In genomic region chr2:206615417-206616089, GRCh38 we compare ENCODE assay signal across 19 cellular contexts. TPM values are rescaled to one million over a fixed set of nuclear protein-coding genes. Genes with fewer than 3 reads are reported as not detected.
DNase-seq lines count a peak whose midpoint lies in the region; ATAC-seq and TF ChIP-seq lines count a peak whose summit lies in the region.
"Had no signal": no experiment of that assay in that cellular context is flagged by ENCODE, and none has a peak within 500 bp of the region (broad histone marks: within the 10 kb centered on the region; RNA-seq: fewer than 3 reads in every experiment).

No MANE protein-coding gene starts in this region.

- H3K36me3 ChIP-seq in PC-3 (ENCODE audit: low read depth, low read length) (no peaks in the 10 kb centered on the region), endodermal cell (ENCODE audit: control insufficient read depth, insufficient read depth, low read length) (peaks cover 6% of the 10 kb centered on the region), WERI-Rb-1 (no peaks in the 10 kb centered on the region)
- H3K36me3 ChIP-seq: BLaER1 had no signal

- peaks cover 67% of the 10 kb centered on the region for H3K4me1 ChIP-seq in PC-3 (ENCODE audit: insufficient read depth, low read length)
- peaks cover 2% of the 10 kb centered on the region for H3K4me1 ChIP-seq in endodermal cell (ENCODE audit: control insufficient read depth, insufficient read depth, low read length)
- H3K4me1 ChIP-seq: BLaER1 had no signal

- H3K9me3 ChIP-seq in PC-3 (ENCODE audit: low read length) = no peaks in the 10 kb centered on the region
- H3K9me3 ChIP-seq in endodermal cell (ENCODE audit: control insufficient read depth, low read length) = peaks cover 11% of the 10 kb centered on the region
- no peaks in the 10 kb centered on the region for H3K9me3 ChIP-seq in CD4-positive, alpha-beta T cell (ENCODE audit: control insufficient read depth, low read length)
- H3K9me3 ChIP-seq in WERI-Rb-1 (ENCODE audit: severe bottlenecking) = no peaks in the 10 kb centered on the region
- H3K9me3 ChIP-seq: BLaER1 had no signal

- H2AFZ ChIP-seq in PC-3 (ENCODE audit: low read length) = no peak overlapping the region

- peaks cover 6% of the 10 kb centered on the region for H3F3A ChIP-seq in PC-3 (ENCODE audit: low read length, unreplicated experiment)

- peaks cover 6% of the 10 kb centered on the region for H3K9me3 Mint-ChIP-seq in endodermal cell
- no peaks in the 10 kb centered on the region for H3K9me3 Mint-ChIP-seq in CD4-positive, alpha-beta T cell
- H3K9me3 Mint-ChIP-seq in activated T-cell treated with anti-CD3 and anti-CD28 coated beads, Interleukin-2, amount 50 U/mL, for 4 hours = no peaks in the 10 kb centered on the region
- H3K9me3 Mint-ChIP-seq: CD8-positive, alpha-beta memory T cell; IgD-negative memory B cell had no signal

- peaks cover 11% of the 10 kb centered on the region for H3K36me3 Mint-ChIP-seq in endodermal cell (ENCODE audit: low read depth)
- no peaks in the 10 kb centered on the region for H3K36me3 Mint-ChIP-seq in CD4-positive, alpha-beta T cell (ENCODE audit: low read depth)
- no peaks in the 10 kb centered on the region for H3K36me3 Mint-ChIP-seq in activated T-cell treated with anti-CD3 and anti-CD28 coated beads, Interleukin-2, amount 50 U/mL, for 4 hours (ENCODE audit: insufficient read depth)
- H3K36me3 Mint-ChIP-seq: CD8-positive, alpha-beta memory T cell; IgD-negative memory B cell had no signal

- no peak overlapping the region for H3K4me3 Mint-ChIP-seq in endodermal cell
- H3K4me3 Mint-ChIP-seq in CD4-positive, alpha-beta T cell = no peak overlapping the region
- H3K4me3 Mint-ChIP-seq in activated T-cell treated with anti-CD3 and anti-CD28 coated beads, Interleukin-2, amount 50 U/mL, for 4 hours = no peak overlapping the region
- H3K4me3 Mint-ChIP-seq: CD8-positive, alpha-beta memory T cell; IgD-negative memory B cell had no signal

- no peaks in the 10 kb centered on the region for H3K27me3 ChIP-seq in PC-3 (ENCODE audit: low read length)
- H3K27me3 ChIP-seq in endodermal cell (ENCODE audit: control insufficient read depth, insufficient read depth, low read length, poor library complexity, severe bottlenecking) = no peaks in the 10 kb centered on the region
- no peaks in the 10 kb centered on the region for H3K27me3 ChIP-seq in CD4-positive, alpha-beta T cell (ENCODE audit: control insufficient read depth, insufficient read depth, low read length)
- no peaks in the 10 kb centered on the region for H3K27me3 ChIP-seq in WERI-Rb-1 (ENCODE audit: insufficient read depth, low read depth, severe bottlenecking)
- H3K27me3 ChIP-seq: BLaER1 had no signal

- H3K4me3 ChIP-seq in PC-3 (ENCODE audit: low read length) (no peak overlapping the region; the same call in 1 of the 2 replicates), endodermal cell (ENCODE audit: low read length) (no peak overlapping the region), WERI-Rb-1 (ENCODE audit: low read depth, low read length) (no peak overlapping the region)
- H3K4me3 ChIP-seq: BLaER1 had no signal

- no peak overlapping the region for H3K27ac Mint-ChIP-seq in endodermal cell
- H3K27ac Mint-ChIP-seq in CD4-positive, alpha-beta T cell = no peak overlapping the region

- peak; percentile 57 for ATAC-seq in Right ventricle myocardium inferior
- no peak for ATAC-seq in PC-3
- ATAC-seq in CD4-positive, alpha-beta T cell (ENCODE audit: poor library complexity) = no peak
- ATAC-seq in activated T-cell treated with anti-CD3 and anti-CD28 coated beads, Interleukin-2, amount 50 U/mL, for 4 hours = no peak

- H3K27me3 Mint-ChIP-seq in endodermal cell (ENCODE audit: insufficient read depth) = no peaks in the 10 kb centered on the region
- no peaks in the 10 kb centered on the region for H3K27me3 Mint-ChIP-seq in CD4-positive, alpha-beta T cell
- H3K27me3 Mint-ChIP-seq in activated T-cell treated with anti-CD3 and anti-CD28 coated beads, Interleukin-2, amount 50 U/mL, for 4 hours (ENCODE audit: low read depth) = no peaks in the 10 kb centered on the region
- H3K27me3 Mint-ChIP-seq: IgD-negative memory B cell had no signal

- 79 to 80% methylated on average over 5 to 7 of the region's 7 CpGs for WGBS in endodermal cell (ENCODE audit: insufficient coverage in 1 of 2, insufficient read length in 1 of 2), 2 experiments

- no peak for DNase-seq in Right ventricle myocardium inferior (ENCODE audit: missing footprints)
- DNase-seq in cardiac septum (ENCODE audit: low spot score) = no peak
- no peak for DNase-seq in PC-3
- DNase-seq in endodermal cell = no peak
- no peak for DNase-seq in NCI-H226
- no peak for DNase-seq in CD4-positive, alpha-beta T cell
- no peak for DNase-seq in activated T-cell treated with anti-CD3 and anti-CD28 coated beads, Interleukin-2, amount 50 U/mL, for 4 hours
- no peak for DNase-seq in WERI-Rb-1
- DNase-seq: CD8-positive, alpha-beta memory T cell; DMS 273 treated with DMSO at 0.1 percent for 48 hours; NCI-H187; NCI-H446 treated with DMSO at 0.1 percent for 48 hours; NCI-H748 treated with DMSO at 0.1 percent for 48 hours; SHP77; T-helper 1 cell had no signal

- H3K79me2 ChIP-seq in PC-3 (ENCODE audit: low read length) = no peaks in the 10 kb centered on the region

- intact Hi-C loops in Right ventricle myocardium inferior (cut with DNase I) = no loop called here
- intact Hi-C loops in cardiac septum (cut with DNase I) = no loop called here
- intact Hi-C loops in PC-3 (cut with micrococcal nuclease) = loop anchor here (5.0 to 10.0 kb wide), 2 partner anchors 549 to 897 kb away; partner anchors contain the start of gene KLF7
- intact Hi-C loops in CD4-positive, alpha-beta T cell (cut with DNase I, micrococcal nuclease) = no loop called here

- no TSS peak for BruUV-seq in PC-3 (replicated peaks; lab: Mats Ljungman, UMichigan)

- H3K9ac ChIP-seq in PC-3 (ENCODE audit: low read length) = peak overlapping the region; percentile 30; the same call in 1 of the 2 replicates
- no peak overlapping the region for H3K9ac ChIP-seq in endodermal cell (ENCODE audit: extremely low read depth, low read length, poor library complexity, severe bottlenecking)
- H3K9ac ChIP-seq: BLaER1 had no signal

- H3K27ac ChIP-seq in PC-3 (ENCODE audit: low read length) = peak overlapping the region; percentile 84
- no peak overlapping the region for H3K27ac ChIP-seq in endodermal cell (ENCODE audit: low read depth, low read length)
- no peak overlapping the region for H3K27ac ChIP-seq in CD4-positive, alpha-beta T cell (ENCODE audit: low read depth, low read length)
- no peak overlapping the region for H3K27ac ChIP-seq in WERI-Rb-1
- H3K27ac ChIP-seq: BLaER1 had no signal

- H4K20me1 ChIP-seq in PC-3 (ENCODE audit: low read length) = no peaks in the 10 kb centered on the region
- H4K20me1 ChIP-seq: BLaER1 had no signal

- peaks cover 8% of the 10 kb centered on the region for H3K4me1 Mint-ChIP-seq in endodermal cell
- H3K4me1 Mint-ChIP-seq in CD4-positive, alpha-beta T cell (ENCODE audit: low read depth) = no peaks in the 10 kb centered on the region
- no peaks in the 10 kb centered on the region for H3K4me1 Mint-ChIP-seq in activated T-cell treated with anti-CD3 and anti-CD28 coated beads, Interleukin-2, amount 50 U/mL, for 4 hours (ENCODE audit: low read depth)
- H3K4me1 Mint-ChIP-seq: CD8-positive, alpha-beta memory T cell; IgD-negative memory B cell had no signal

- CTCF ChIA-PET in PC-3 (lab: Charles Lee) = no interaction called here
- CTCF ChIA-PET in CD4-positive, alpha-beta T cell (lab: Charles Lee) = no interaction called here

- TF ChIP-seq CTCF in PC-3 (conservative IDR thresholded peaks at IDR 0.05; ENCODE audit: low read depth, low read length) (no peak; the same call in 1 of the 2 replicates), endodermal cell (conservative IDR thresholded peaks at IDR 0.05) (peak; percentile 38), WERI-Rb-1 (IDR thresholded peaks at IDR 0.05; ENCODE audit: low read depth, low read length) (no peak)
- TF ChIP-seq CTCF in CD4-positive, alpha-beta T cell (IDR thresholded peaks at IDR 0.05) = no peak

- H3K4me2 ChIP-seq in PC-3 (ENCODE audit: low read length) = peak overlapping the region; percentile 58
- H3K4me2 ChIP-seq: BLaER1 had no signal

- POLR2A ChIA-PET in PC-3 (lab: Charles Lee; ENCODE audit: unreplicated experiment) = interaction anchor here (0.5 to 0.6 kb wide), 2 partner anchors 56 to 159 kb away, joined by 3 to 4 read pairs; no protein-coding TSS in a partner anchor
- POLR2A ChIA-PET in CD4-positive, alpha-beta T cell (lab: Charles Lee) = no interaction called here

- H3K9me2 ChIP-seq in PC-3 (replicated peaks; ENCODE audit: low read length) = no peaks in the 10 kb centered on the region

RNA-seq across cellular contexts. Expression of gene FAM237A, which starts 26.7 kb away (rescaled TPM):
- total RNA-seq in Right ventricle myocardium inferior = 1.2 TPM
- total RNA-seq in cardiac septum = 1.9 TPM
- not detected in 2 replicates for total RNA-seq in PC-3 (2014; rRNA removed)
- total RNA-seq in endodermal cell = not detected
- polyA plus RNA-seq in endodermal cell (2013, experiment 1 of 2) = not detected
- not detected for polyA plus RNA-seq in endodermal cell (2013, experiment 2 of 2)
- not detected for total RNA-seq in CD4-positive, alpha-beta T cell
- total RNA-seq in activated T-cell treated with anti-CD3 and anti-CD28 coated beads, Interleukin-2, amount 50 U/mL, for 4 hours = not detected
- total RNA-seq: CD8-positive, alpha-beta memory T cell; H1; HT1080 had no signal
- polyA plus RNA-seq: CD8-positive, alpha-beta memory T cell; H1; IgD-negative memory B cell had no signal
